19 cellular contexts compared by ENCODE assay signal in the genomic region with DNA sequence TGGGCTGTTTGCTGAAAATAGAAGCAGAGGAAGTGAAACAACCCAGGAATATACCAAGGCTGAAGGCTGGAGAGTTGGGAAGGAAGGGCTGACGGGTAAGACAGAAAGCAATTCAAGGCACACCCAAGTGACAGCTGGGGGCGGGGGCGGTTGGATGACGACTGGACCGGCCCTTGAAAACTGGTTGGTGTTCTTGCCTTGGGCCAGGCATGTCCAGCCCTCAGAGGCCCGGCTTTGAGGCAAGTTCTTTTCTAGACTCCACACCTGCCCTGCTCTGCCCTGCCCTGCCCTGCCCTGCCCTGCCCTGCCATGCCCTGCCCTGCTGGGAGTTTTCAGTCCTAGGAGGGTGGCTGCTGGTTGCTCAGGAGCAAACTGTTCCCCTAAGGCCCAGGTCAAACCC. TPM values are rescaled to one million over a fixed set of nuclear protein-coding genes. Genes with fewer than 3 reads are reported as not detected.
A peak's percentile ranks its signal among the peaks of the same experiment; 100 is the strongest.
DNase-seq lines count a peak whose midpoint lies in the region; ATAC-seq and TF ChIP-seq lines count a peak whose summit lies in the region.
"Had no signal": no experiment of that assay in that cellular context is flagged by ENCODE, and none has a peak within 500 bp of the region (broad histone marks: within the 10 kb centered on the region; RNA-seq: fewer than 3 reads in every experiment).

No MANE protein-coding gene starts in this region.

- H3K4me1 ChIP-seq in testis = no peaks in the 10 kb centered on the region

- H3K9me3 ChIP-seq in testis = no peaks in the 10 kb centered on the region
- H3K9me3 ChIP-seq: body of pancreas had no signal

- no peak overlapping the region for H3K27ac ChIP-seq in testis
- H3K27ac ChIP-seq: body of pancreas had no signal

- no peaks in the 10 kb centered on the region for H3K9me3 Mint-ChIP-seq in activated naive CD8-positive, alpha-beta T cell treated with anti-CD3 and anti-CD28 coated beads, Interleukin-2, amount 50 U/mL, for 24 hours
- H3K9me3 Mint-ChIP-seq: stimulated activated naive CD8-positive, alpha-beta T cell treated with anti-CD3 and anti-CD28 coated beads, Interleukin-15, amount 100 ng/mL, for 72 hours; T-cell had no signal

- intact Hi-C loops in testis (cut with DNase I; ENCODE audit: low total_unique reads) = no loop called here

- no peak overlapping the region for H3K27ac Mint-ChIP-seq in activated naive CD8-positive, alpha-beta T cell treated with anti-CD3 and anti-CD28 coated beads, Interleukin-2, amount 50 U/mL, for 24 hours
- H3K27ac Mint-ChIP-seq: CD4-positive, alpha-beta T cell; memory B cell; stimulated activated naive CD8-positive, alpha-beta T cell treated with anti-CD3 and anti-CD28 coated beads, Interleukin-15, amount 100 ng/mL, for 72 hours; T-cell had no signal

- no peak for TF ChIP-seq CTCF in testis (IDR thresholded peaks at IDR 0.05)

- H3K4me3 Mint-ChIP-seq in activated naive CD8-positive, alpha-beta T cell treated with anti-CD3 and anti-CD28 coated beads, Interleukin-2, amount 50 U/mL, for 24 hours = no peak overlapping the region
- H3K4me3 Mint-ChIP-seq: CD4-positive, alpha-beta T cell; memory B cell; stimulated activated naive CD8-positive, alpha-beta T cell treated with anti-CD3 and anti-CD28 coated beads, Interleukin-15, amount 100 ng/mL, for 72 hours; T-cell had no signal

- no peaks in the 10 kb centered on the region for H3K27me3 ChIP-seq in testis
- H3K27me3 ChIP-seq: body of pancreas had no signal

- WGBS in testis, 2 donors = 49 to 61% methylated on average over 6 of the region's 6 CpGs

- ATAC-seq in left lobe of liver = peak; percentile 26
- ATAC-seq in activated naive CD8-positive, alpha-beta T cell treated with anti-CD3 and anti-CD28 coated beads, Interleukin-2, amount 50 U/mL, for 24 hours = no peak
- ATAC-seq: body of pancreas; stimulated activated naive CD8-positive, alpha-beta T cell treated with anti-CD3 and anti-CD28 coated beads, Interleukin-15, amount 100 ng/mL, for 72 hours; T-cell had no signal

- H3K36me3 ChIP-seq in testis (ENCODE audit: low read depth, missing control alignments) = no peaks in the 10 kb centered on the region

- DNase-seq in NOMO-1 treated with DMSO at 0.1 percent for 48 hours (lab: John Stamatoyannopoulos, UW; ENCODE audit: unreplicated experiment) (peak; percentile 85), ecto neural progenitor cell (ENCODE audit: low spot score) (peak; percentile 29), left lobe of liver (ENCODE audit: low spot score) (peak; percentile 41), testis (peak; percentile 22), UCSD-AML1 (lab: John Stamatoyannopoulos, UW; ENCODE audit: unreplicated experiment) (no peak), EL (no peak)
- DNase-seq in stimulated activated CD4-positive, alpha-beta T cell treated with anti-CD3 and anti-CD28 coated beads, Interleukin-4, amount 100 ng/mL, for 1 hour = no peak
- DNase-seq in activated naive CD8-positive, alpha-beta T cell treated with anti-CD3 and anti-CD28 coated beads, Interleukin-2, amount 50 U/mL, for 24 hours = no peak
- DNase-seq: activated naive CD4-positive, alpha-beta T cell treated with Interleukin-2 at 50 U/mL for 16 hours; CD4-positive, alpha-beta T cell; DMS79 treated with DMSO at 0.1 percent for 48 hours; HCEC 1CT; NCI-H1417 treated with DMSO at 0.1 percent for 48 hours; NCI-H446; OCI-M1; stimulated activated naive CD8-positive, alpha-beta T cell treated with anti-CD3 and anti-CD28 coated beads, Interleukin-15, amount 100 ng/mL, for 72 hours; T-cell had no signal

- TF ChIP-seq POLR2A in testis (IDR thresholded peaks at IDR 0.05) = no peak

- H3K36me3 Mint-ChIP-seq in activated naive CD8-positive, alpha-beta T cell treated with anti-CD3 and anti-CD28 coated beads, Interleukin-2, amount 50 U/mL, for 24 hours (ENCODE audit: low read depth) = no peaks in the 10 kb centered on the region
- H3K36me3 Mint-ChIP-seq: T-cell had no signal

- H3K27me3 Mint-ChIP-seq in activated naive CD8-positive, alpha-beta T cell treated with anti-CD3 and anti-CD28 coated beads, Interleukin-2, amount 50 U/mL, for 24 hours = peaks cover 26% of the 10 kb centered on the region

- H3K4me1 Mint-ChIP-seq in activated naive CD8-positive, alpha-beta T cell treated with anti-CD3 and anti-CD28 coated beads, Interleukin-2, amount 50 U/mL, for 24 hours = no peaks in the 10 kb centered on the region
- H3K4me1 Mint-ChIP-seq: memory B cell; stimulated activated naive CD8-positive, alpha-beta T cell treated with anti-CD3 and anti-CD28 coated beads, Interleukin-15, amount 100 ng/mL, for 72 hours; T-cell had no signal

- no peak overlapping the region for H3K4me3 ChIP-seq in testis
- H3K4me3 ChIP-seq: body of pancreas had no signal

RNA-seq across cellular contexts. Expression of gene CACNG2, which starts 34.2 kb away (rescaled TPM):
- total RNA-seq in left lobe of liver (not detected), testis (under 1 TPM in 1 of 2 donors, not detected in 1; 0.19 TPM)
- not detected for polyA plus RNA-seq in testis (ENCODE audit: insufficient read depth, low read depth, low replicate concordance)
- total RNA-seq: body of pancreas; CD4-positive, alpha-beta T cell; T-cell had no signal

RNA-seq across cellular contexts. Expression of gene IFT27, which starts 38.1 kb away (rescaled TPM):
- 14.9 TPM for total RNA-seq in left lobe of liver
- total RNA-seq in testis = 10 to 100 TPM; 28.2 to 32.4 TPM
- 56.3 TPM for polyA plus RNA-seq in testis (ENCODE audit: insufficient read depth, low read depth, low replicate concordance)

Comparison
In these comparisons a context has a peak if more than half of its experiments do, and no peak if none do; other contexts are left out.
1. DNase-seq: peak in NOMO-1 treated with DMSO at 0.1 percent for 48 hours (single experiment), ecto neural progenitor cell (single experiment), left lobe of liver (single experiment) and testis (single experiment); none in stimulated activated CD4-positive, alpha-beta T cell treated with anti-CD3 and anti-CD28 coated beads, Interleukin-4, amount 100 ng/mL, for 1 hour (single experiment), UCSD-AML1 (single experiment), EL (single experiment) and activated naive CD8-positive, alpha-beta T cell treated with anti-CD3 and anti-CD28 coated beads, Interleukin-2, amount 50 U/mL, for 24 hours (single experiment).